In the genomic region with DNA sequence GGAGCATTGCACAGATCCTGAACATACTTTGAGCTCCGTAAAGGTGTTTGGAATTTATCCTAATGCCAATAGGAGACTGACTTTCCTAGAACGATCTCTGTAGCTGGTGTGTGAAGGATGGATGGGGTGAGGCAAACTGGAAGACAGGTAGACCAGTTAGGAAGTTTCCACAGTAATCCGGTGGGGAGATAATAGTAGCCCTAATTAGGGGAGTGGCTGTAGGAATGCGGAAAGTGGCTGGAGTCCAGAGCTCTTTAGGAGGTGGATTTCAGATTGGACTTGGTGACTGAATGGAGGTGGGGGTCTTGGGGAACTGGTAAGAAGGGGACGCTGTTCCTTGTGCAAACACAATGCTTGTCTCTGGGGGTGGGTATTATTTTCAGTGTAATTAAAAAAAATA, we compare ENCODE assay signal across 22 cellular contexts.
DNase-seq lines count a peak whose midpoint lies in the region; ATAC-seq, FAIRE-seq and TF ChIP-seq lines count a peak whose summit lies in the region.
"Had no signal": no experiment of that assay in that cellular context is flagged by ENCODE, and none has a peak within 500 bp of the region (broad histone marks: within the 10 kb centered on the region; RNA-seq: fewer than 3 reads in every experiment).

No MANE protein-coding gene starts in this region.

- H2AFZ ChIP-seq in astrocyte (ENCODE audit: low read depth, low read length) (no peak overlapping the region), mesenchymal stem cell (ENCODE audit: low read depth, low read length) (no peak overlapping the region)

- peaks cover 2% of the 10 kb centered on the region for H3K36me3 Mint-ChIP-seq in astrocyte (ENCODE audit: low read depth, unreplicated experiment)
- H3K36me3 Mint-ChIP-seq: activated naive CD8-positive, alpha-beta T cell treated with anti-CD3 and anti-CD28 coated beads, Interleukin-2, amount 10 ng/mL, durations not matched to agents 7 days and 5 days had no signal

- peak overlapping the region in 1 of 2 experiments; percentile 29 for H2BK12ac ChIP-seq in mesenchymal stem cell (ENCODE audit: low read length in 2 of 2)

- peak overlapping the region; percentile 8 for H2AK5ac ChIP-seq in mesenchymal stem cell (ENCODE audit: low read length, severe bottlenecking)

- H3K4ac ChIP-seq in mesenchymal stem cell (ENCODE audit: low read depth in 1 of 2, low read length in 2 of 2), result no peak overlapping the region

- H3K27me3 ChIP-seq in HAP-1 (ENCODE audit: low read depth) (no peaks in the 10 kb centered on the region), astrocyte (ENCODE audit: insufficient read depth, low read length) (no peaks in the 10 kb centered on the region), mesenchymal stem cell (ENCODE audit: control insufficient read depth in 1 of 2, insufficient read depth in 1 of 2, low read length in 2 of 2) (no peaks in the 10 kb centered on the region)
- H3K27me3 ChIP-seq: brain microvascular endothelial cell, esophagus squamous epithelium, right atrium auricular region, suprapubic skin had no signal

- H2BK15ac ChIP-seq in mesenchymal stem cell (ENCODE audit: low read depth, poor library complexity, severe bottlenecking), result no peak overlapping the region

- no peak overlapping the region for H3K4me3 ChIP-seq in HAP-1
- no peak overlapping the region for H3K4me3 ChIP-seq in astrocyte (ENCODE audit: insufficient read depth, low read depth, low read length)
- H3K4me3 ChIP-seq in mesenchymal stem cell (ENCODE audit: insufficient read depth in 1 of 2, low read depth in 1 of 2, low read length in 2 of 2), result no peak overlapping the region
- H3K4me3 ChIP-seq: esophagus squamous epithelium, right atrium auricular region, suprapubic skin had no signal

- H3K18ac ChIP-seq in mesenchymal stem cell (ENCODE audit: low read depth in 1 of 2, low read length in 2 of 2), result no peak overlapping the region

- no peak overlapping the region for H3K14ac ChIP-seq in mesenchymal stem cell (ENCODE audit: low read length in 2 of 2)

- no peak for ATAC-seq in HG03354 (IDR thresholded peaks at IDR 0.05; ENCODE audit: poor library complexity, severe bottlenecking, unreplicated experiment)
- no peak for ATAC-seq in GM18511 (IDR thresholded peaks at IDR 0.05; ENCODE audit: unreplicated experiment)
- ATAC-seq: activated CD4-positive, CD25-positive, alpha-beta regulatory T cell treated with anti-CD3 and anti-CD28 coated beads, Interleukin-2, amount 50 U/mL, for 24 hours; activated T-helper 17 cell treated with anti-CD3 and anti-CD28 coated beads, Interleukin-2, amount 50 U/mL, for 72 hours; HepG2; left lobe of liver had no signal

- H3K79me2 ChIP-seq in astrocyte (ENCODE audit: insufficient read depth, low read length), result peaks cover 50% of the 10 kb centered on the region

- no peak overlapping the region for H2BK5ac ChIP-seq in mesenchymal stem cell (ENCODE audit: low read depth, low read length, poor library complexity, severe bottlenecking)

- H3K27me3 Mint-ChIP-seq in astrocyte (ENCODE audit: low read depth, unreplicated experiment), result no peaks in the 10 kb centered on the region
- H3K27me3 Mint-ChIP-seq: dendritic cell treated with granulocyte-macrophage colony-stimulating factor and Interleukin-4, amounts not matched to agents 40 ng/mL and 50 ng/mL, for 4 days had no signal

- H3K36me3 ChIP-seq in HAP-1 (replicated peaks) (no peaks in the 10 kb centered on the region), astrocyte (ENCODE audit: insufficient read depth, low read length) (no peaks in the 10 kb centered on the region), mesenchymal stem cell (ENCODE audit: control insufficient read depth in 1 of 2, insufficient read depth in 2 of 2, low read depth in 1 of 2, low read length in 2 of 2) (no peaks in the 10 kb centered on the region)
- H3K36me3 ChIP-seq: brain microvascular endothelial cell, esophagus squamous epithelium, right atrium auricular region, suprapubic skin had no signal

- DNase-seq in A172 (ENCODE audit: low spot score) (peak; percentile 10), HAP-1 (ENCODE audit: low spot score in 2 of 2) (peak; percentile 33 to 49), astrocyte (ENCODE audit: low read depth) (no peak), mesenchymal stem cell (no peak), NCI-H82 (lab: John Stamatoyannopoulos, UW) (no peak)
- no peak for DNase-seq in activated CD4-positive, CD25-positive, alpha-beta regulatory T cell treated with anti-CD3 and anti-CD28 coated beads, Interleukin-2, amount 50 U/mL, for 72 hours
- DNase-seq: activated naive CD8-positive, alpha-beta T cell treated with anti-CD3 and anti-CD28 coated beads, Interleukin-2, amount 10 ng/mL, durations not matched to agents 7 days and 5 days; brain microvascular endothelial cell; DMS79 treated with DMSO at 0.1 percent for 48 hours; esophagus squamous epithelium; NCI-H1436 treated with DMSO at 0.1 percent for 48 hours; occipital lobe; T-helper 9 cell had no signal

- H4K8ac ChIP-seq in mesenchymal stem cell (ENCODE audit: low read length), result no peak overlapping the region

- WGBS in mesenchymal stem cell, result 73% methylated on average over 4 of the region's 5 CpGs

- no peak overlapping the region for H3K9ac ChIP-seq in astrocyte (ENCODE audit: low read length)
- H3K9ac ChIP-seq in mesenchymal stem cell (ENCODE audit: low read length), result no peak overlapping the region

- FAIRE-seq in astrocyte (lab: Jason Lieb, UNC), result peak; percentile 17
- FAIRE-seq: HepG2 had no signal

- H3K4me3 Mint-ChIP-seq in astrocyte (ENCODE audit: unreplicated experiment), result peak overlapping the region; percentile 2
- H3K4me3 Mint-ChIP-seq: activated naive CD8-positive, alpha-beta T cell treated with anti-CD3 and anti-CD28 coated beads, Interleukin-2, amount 10 ng/mL, durations not matched to agents 7 days and 5 days; activated T-helper 17 cell treated with anti-CD3 and anti-CD28 coated beads, Interleukin-2, amount 50 U/mL, for 72 hours; dendritic cell treated with granulocyte-macrophage colony-stimulating factor and Interleukin-4, amounts not matched to agents 40 ng/mL and 50 ng/mL, for 4 days had no signal

- in situ Hi-C loops in HAP-1 (cut with MboI; ENCODE audit: low sequenced_read_pairs), result no loop called here

- H3K4me1 ChIP-seq in HAP-1 (peaks cover 29% of the 10 kb centered on the region), astrocyte (ENCODE audit: insufficient read depth, low read length) (peaks cover 41% of the 10 kb centered on the region), mesenchymal stem cell (ENCODE audit: control insufficient read depth, insufficient read depth, low read depth, low read length) (no peaks in the 10 kb centered on the region)
- H3K4me1 ChIP-seq: suprapubic skin had no signal

- H4K20me1 ChIP-seq in astrocyte (ENCODE audit: insufficient read depth, low read length), result no peaks in the 10 kb centered on the region

- no peak for TF ChIP-seq CTCF in astrocyte (IDR thresholded peaks at IDR 0.05; ENCODE audit: insufficient read depth, low read depth, low read length)

- H4K91ac ChIP-seq in mesenchymal stem cell (ENCODE audit: low read length), result no peak overlapping the region

- no peaks in the 10 kb centered on the region for H3K9me3 ChIP-seq in HAP-1
- no peaks in the 10 kb centered on the region for H3K9me3 ChIP-seq in astrocyte (ENCODE audit: insufficient read depth, low read depth, low read length)
- H3K9me3 ChIP-seq in mesenchymal stem cell (ENCODE audit: control insufficient read depth, low read length), result no peaks in the 10 kb centered on the region
- H3K9me3 ChIP-seq: esophagus squamous epithelium, right atrium auricular region, suprapubic skin had no signal

- peaks cover 46% of the 10 kb centered on the region for H3K4me1 Mint-ChIP-seq in astrocyte (ENCODE audit: low read depth, unreplicated experiment)
- H3K4me1 Mint-ChIP-seq: activated T-helper 17 cell treated with anti-CD3 and anti-CD28 coated beads, Interleukin-2, amount 50 U/mL, for 72 hours had no signal

- H3K9me3 Mint-ChIP-seq in astrocyte (ENCODE audit: unreplicated experiment), result no peaks in the 10 kb centered on the region
- H3K9me3 Mint-ChIP-seq: activated naive CD8-positive, alpha-beta T cell treated with anti-CD3 and anti-CD28 coated beads, Interleukin-2, amount 10 ng/mL, durations not matched to agents 7 days and 5 days; activated T-helper 17 cell treated with anti-CD3 and anti-CD28 coated beads, Interleukin-2, amount 50 U/mL, for 72 hours; dendritic cell treated with granulocyte-macrophage colony-stimulating factor and Interleukin-4, amounts not matched to agents 40 ng/mL and 50 ng/mL, for 4 days had no signal

- H3K4me2 ChIP-seq in astrocyte (ENCODE audit: low read length) (peak overlapping the region; percentile 37), mesenchymal stem cell (ENCODE audit: low read length, poor library complexity, severe bottlenecking) (no peak overlapping the region)

- H2BK120ac ChIP-seq in mesenchymal stem cell (ENCODE audit: low read depth, low read length), result no peak overlapping the region

- no peak overlapping the region for H3K23ac ChIP-seq in mesenchymal stem cell (ENCODE audit: low read length in 2 of 2)

- H3K79me1 ChIP-seq in mesenchymal stem cell (replicated peaks; ENCODE audit: low read length, poor library complexity, severe bottlenecking), result no peaks in the 10 kb centered on the region

- H3K27ac ChIP-seq in astrocyte (ENCODE audit: low read depth, low read length) (peak overlapping the region; percentile 76), mesenchymal stem cell (ENCODE audit: low read length, poor library complexity, severe bottlenecking) (no peak overlapping the region)
- H3K27ac ChIP-seq: brain microvascular endothelial cell, right atrium auricular region, suprapubic skin had no signal

- H3K27ac Mint-ChIP-seq in astrocyte (ENCODE audit: unreplicated experiment), result peak overlapping the region; percentile 9
- H3K27ac Mint-ChIP-seq: activated naive CD8-positive, alpha-beta T cell treated with anti-CD3 and anti-CD28 coated beads, Interleukin-2, amount 10 ng/mL, durations not matched to agents 7 days and 5 days; activated T-helper 17 cell treated with anti-CD3 and anti-CD28 coated beads, Interleukin-2, amount 50 U/mL, for 72 hours; dendritic cell treated with granulocyte-macrophage colony-stimulating factor and Interleukin-4, amounts not matched to agents 40 ng/mL and 50 ng/mL, for 4 days had no signal

Comparison
In these comparisons a context has a peak if more than half of its experiments do, and no peak if none do; other contexts are left out.
1. DNase-seq: peak in A172 (single experiment) and HAP-1 (2 of 2); none in astrocyte (single experiment), mesenchymal stem cell (single experiment), activated CD4-positive, CD25-positive, alpha-beta regulatory T cell treated with anti-CD3 and anti-CD28 coated beads, Interleukin-2, amount 50 U/mL, for 72 hours (single experiment) and NCI-H82 (single experiment).